In genomic region chr2:132871829-132872228, GRCh38 we compare ENCODE assay signal across 1 cellular context.
TF ChIP-seq lines count a peak whose summit lies in the region.

No MANE protein-coding gene starts in this region.

TF ChIP-seq in H1, 55 proteins besides CTCF, POLR2A, EP300 and RAD21 (continued from another document):
- no peak for TF ChIP-seq USF2 (IDR thresholded peaks at IDR 0.05; ENCODE audit: low read length)
- TF ChIP-seq ASH2L (IDR thresholded peaks at IDR 0.05; ENCODE audit: low read length), result no peak
- no peak for TF ChIP-seq POU5F1 (IDR thresholded peaks at IDR 0.05; ENCODE audit: low read depth, low read length)
- TF ChIP-seq JUND (IDR thresholded peaks at IDR 0.05; ENCODE audit: low read length), result no peak
- no peak for TF ChIP-seq SUZ12 (IDR thresholded peaks at IDR 0.05; ENCODE audit: low read length)
- no peak for TF ChIP-seq E2F6 (IDR thresholded peaks at IDR 0.05)
TF ChIP-seq in H1: peak in this region for 0.
